Comparison of ENCODE assay signal across 9 cellular contexts in the genomic region with DNA sequence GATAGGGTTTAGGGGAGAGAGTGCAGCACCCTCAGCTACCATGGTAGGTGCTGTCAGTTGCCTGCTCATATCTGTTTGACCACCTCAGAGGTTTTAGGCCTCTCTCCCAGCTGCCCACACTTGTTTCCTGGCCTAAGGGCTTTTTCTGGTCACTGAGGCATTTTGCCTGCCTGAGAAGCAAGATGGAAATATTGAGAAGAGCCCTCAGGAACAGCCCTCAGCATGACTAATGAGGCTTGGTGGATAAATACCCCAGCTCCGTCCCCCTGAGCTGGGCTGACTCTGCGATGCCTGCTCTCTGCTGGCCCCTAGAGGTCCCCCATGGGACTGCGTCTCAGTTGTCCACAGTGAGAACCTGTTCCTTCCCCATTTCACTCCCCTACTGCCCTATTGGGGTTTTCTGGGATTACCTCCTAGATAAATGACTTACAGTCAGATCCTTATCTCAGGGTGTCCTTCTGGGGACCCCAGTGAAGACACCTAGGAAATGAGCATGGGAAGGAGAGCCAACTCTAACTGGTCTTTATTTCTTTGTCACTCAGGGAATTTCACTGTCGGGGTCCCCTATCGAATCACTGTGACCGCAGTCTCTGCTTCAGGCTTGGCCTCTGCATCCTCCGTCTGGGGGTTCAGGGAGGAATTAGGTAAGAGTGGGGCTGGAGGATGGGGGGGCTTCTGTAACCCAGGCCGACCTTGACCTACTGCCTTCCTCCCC. TPM values are rescaled to one million over a fixed set of nuclear protein-coding genes. Genes with fewer than 3 reads are reported as not detected.
DNase-seq lines count a peak whose midpoint lies in the region; ATAC-seq and TF ChIP-seq lines count a peak whose summit lies in the region.
"Had no signal": no experiment of that assay in that cellular context is flagged by ENCODE, and none has a peak within 500 bp of the region (broad histone marks: within the 10 kb centered on the region; RNA-seq: fewer than 3 reads in every experiment).

No MANE protein-coding gene starts in this region.

- peaks cover 78% of the 10 kb centered on the region for H3K36me3 Mint-ChIP-seq in central memory CD8-positive, alpha-beta T cell (ENCODE audit: insufficient read depth)
- H3K36me3 Mint-ChIP-seq in mesothelial cell of epicardium: peaks cover 8% of the 10 kb centered on the region

- peak; percentile 42 for TF ChIP-seq CTCF in mesothelial cell of epicardium (IDR thresholded peaks at IDR 0.05; ENCODE audit: unreplicated experiment)

- H3K4me3 Mint-ChIP-seq in central memory CD8-positive, alpha-beta T cell: no peak overlapping the region
- no peak overlapping the region for H3K4me3 Mint-ChIP-seq in mesothelial cell of epicardium
- H3K4me3 Mint-ChIP-seq: T-helper 1 cell treated with Interleukin-12 subunit alpha and Interleukin-12 subunit beta and Interleukin-4 antibody, amounts not matched to agents 30 μg/mL and 1 μg/mL, for 36 hours had no signal

- DNase-seq in DMS53 (lab: John Stamatoyannopoulos, UW) (peak; percentile 73), KG1 (lab: John Stamatoyannopoulos, UW) (peak; percentile 20), mesothelial cell of epicardium (ENCODE audit: low spot score in 2 of 2, unreplicated experiment in 2 of 2) (no peak), NCI-H345 (lab: John Stamatoyannopoulos, UW) (no peak)
- peak; percentile 48 for DNase-seq in activated CD4-positive, CD25-positive, alpha-beta regulatory T cell treated with anti-CD3 and anti-CD28 coated beads, Interleukin-2, amount 50 U/mL, for 16 hours (ENCODE audit: low read depth, low spot score)
- DNase-seq in central memory CD8-positive, alpha-beta T cell (ENCODE audit: low spot score in 2 of 2): peak; percentile 65 to 75
- DNase-seq in stimulated activated naive CD4-positive, alpha-beta T cell (lab: John Stamatoyannopoulos, UW): peak; percentile 25 to 78 (median 66)

- peak; percentile 78 for ATAC-seq in central memory CD8-positive, alpha-beta T cell (replicated peaks; ENCODE audit: extremely low read depth, poor library complexity, severe bottlenecking)
- no peak for ATAC-seq in HG02763 (IDR thresholded peaks at IDR 0.05; ENCODE audit: unreplicated experiment)

- H3K4me1 Mint-ChIP-seq in central memory CD8-positive, alpha-beta T cell: peaks cover 7% of the 10 kb centered on the region
- no peaks in the 10 kb centered on the region for H3K4me1 Mint-ChIP-seq in mesothelial cell of epicardium

- H3K27me3 Mint-ChIP-seq in central memory CD8-positive, alpha-beta T cell: no peaks in the 10 kb centered on the region
- H3K27me3 Mint-ChIP-seq in mesothelial cell of epicardium (ENCODE audit: low read depth): no peaks in the 10 kb centered on the region

- H3K27ac Mint-ChIP-seq in central memory CD8-positive, alpha-beta T cell (ENCODE audit: low read depth): no peak overlapping the region
- H3K27ac Mint-ChIP-seq in mesothelial cell of epicardium: no peak overlapping the region
- H3K27ac Mint-ChIP-seq: T-helper 1 cell treated with Interleukin-12 subunit alpha and Interleukin-12 subunit beta and Interleukin-4 antibody, amounts not matched to agents 30 μg/mL and 1 μg/mL, for 36 hours had no signal

- no peaks in the 10 kb centered on the region for H3K9me3 Mint-ChIP-seq in central memory CD8-positive, alpha-beta T cell
- H3K9me3 Mint-ChIP-seq in mesothelial cell of epicardium: no peaks in the 10 kb centered on the region

RNA-seq across cellular contexts. Expression of gene PALM3, which starts 13.3 kb away (rescaled TPM):
- total RNA-seq in mesothelial cell of epicardium: 2.0 to 2.4 TPM (median 2.3 TPM) in 3 replicates

RNA-seq across cellular contexts. Expression of gene IL27RA, which starts 17.0 kb away (rescaled TPM):
- total RNA-seq in mesothelial cell of epicardium: 6.2 to 6.6 TPM (median 6.5 TPM) in 3 replicates

RNA-seq across cellular contexts. Expression of gene RLN3, which starts 20.6 kb away (rescaled TPM):
- total RNA-seq in mesothelial cell of epicardium: not detected in 3 replicates

RNA-seq across cellular contexts. Expression of gene MISP3, which starts 24.0 kb away (rescaled TPM):
- total RNA-seq in mesothelial cell of epicardium: 0.81 to 1.3 TPM (median 0.98 TPM) in 3 replicates

RNA-seq across cellular contexts. Expression of gene C19orf67, which starts 37.0 kb away (rescaled TPM):
- total RNA-seq in mesothelial cell of epicardium: 0.45 to 0.90 TPM (median 0.58 TPM) in 3 replicates

Comparison
In these comparisons a context has a peak if more than half of its experiments do, and no peak if none do; other contexts are left out.
1. DNase-seq: peak in DMS53 (single experiment), KG1 (single experiment), activated CD4-positive, CD25-positive, alpha-beta regulatory T cell treated with anti-CD3 and anti-CD28 coated beads, Interleukin-2, amount 50 U/mL, for 16 hours (single experiment), central memory CD8-positive, alpha-beta T cell (2 of 2) and stimulated activated naive CD4-positive, alpha-beta T cell (6 of 6); none in mesothelial cell of epicardium (0 of 2) and NCI-H345 (single experiment).